In the genomic region with DNA sequence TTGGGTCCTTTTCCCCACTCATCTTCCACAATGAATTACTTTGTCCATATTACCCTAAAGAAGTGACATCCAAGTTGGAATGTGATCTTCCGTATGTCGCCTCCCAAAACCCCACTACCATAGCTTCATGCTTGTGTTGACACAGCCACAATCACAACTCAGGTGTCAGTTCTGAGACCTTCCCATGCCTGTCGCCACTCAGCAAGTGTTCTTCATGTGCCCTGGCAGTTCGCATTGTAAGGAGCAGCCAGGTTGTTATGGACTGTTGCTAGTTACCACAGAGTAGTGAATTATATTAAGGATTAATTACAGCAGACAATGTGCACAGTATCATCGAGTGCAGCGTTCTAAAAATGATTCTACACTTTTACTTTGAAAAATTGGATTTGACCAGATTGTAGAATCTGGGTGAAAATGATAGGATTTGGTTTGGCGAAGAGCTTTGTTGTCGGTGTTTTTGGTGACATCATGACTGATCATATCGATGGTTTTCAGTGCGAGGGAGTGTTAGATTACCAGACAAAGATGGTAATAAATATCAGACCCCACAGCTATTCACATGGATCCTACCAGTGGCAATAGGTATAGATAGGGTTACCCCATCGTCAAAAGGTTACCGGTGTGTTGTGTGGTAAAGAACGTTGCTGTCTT, we compare ENCODE assay signal across 2 cellular contexts.
TF ChIP-seq lines count a peak whose summit lies in the region.

No MANE protein-coding gene starts in this region.

TF ChIP-seq in SK-N-SH, 30 proteins besides CTCF, POLR2A, EP300 and RAD21 (continued from another document):
- TF ChIP-seq, protein P1, sequence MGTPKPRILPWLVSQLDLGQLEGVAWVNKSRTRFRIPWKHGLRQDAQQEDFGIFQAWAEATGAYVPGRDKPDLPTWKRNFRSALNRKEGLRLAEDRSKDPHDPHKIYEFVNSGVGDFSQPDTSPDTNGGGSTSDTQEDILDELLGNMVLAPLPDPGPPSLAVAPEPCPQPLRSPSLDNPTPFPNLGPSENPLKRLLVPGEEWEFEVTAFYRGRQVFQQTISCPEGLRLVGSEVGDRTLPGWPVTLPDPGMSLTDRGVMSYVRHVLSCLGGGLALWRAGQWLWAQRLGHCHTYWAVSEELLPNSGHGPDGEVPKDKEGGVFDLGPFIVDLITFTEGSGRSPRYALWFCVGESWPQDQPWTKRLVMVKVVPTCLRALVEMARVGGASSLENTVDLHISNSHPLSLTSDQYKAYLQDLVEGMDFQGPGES (IDR thresholded peaks at IDR 0.05; ENCODE audit: low read depth, low read length), result no peak
- TF ChIP-seq JUND (IDR thresholded peaks at IDR 0.05) (no peak), RFX5 (IDR thresholded peaks at IDR 0.05; ENCODE audit: low read length) (no peak), TEAD4 (IDR thresholded peaks at IDR 0.05; ENCODE audit: borderline replicate concordance, insufficient read depth) (no peak), NFIC (IDR thresholded peaks at IDR 0.05; ENCODE audit: borderline replicate concordance) (no peak), SMC3 (IDR thresholded peaks at IDR 0.05; ENCODE audit: low read depth, low read length) (no peak), RCOR1 (IDR thresholded peaks at IDR 0.05; ENCODE audit: low read length) (no peak), FOXJ3 (CRISPR knock-in tag; IDR thresholded peaks at IDR 0.05) (no peak), ELF1 (IDR thresholded peaks at IDR 0.05) (no peak)
- TF ChIP-seq, protein P2, sequence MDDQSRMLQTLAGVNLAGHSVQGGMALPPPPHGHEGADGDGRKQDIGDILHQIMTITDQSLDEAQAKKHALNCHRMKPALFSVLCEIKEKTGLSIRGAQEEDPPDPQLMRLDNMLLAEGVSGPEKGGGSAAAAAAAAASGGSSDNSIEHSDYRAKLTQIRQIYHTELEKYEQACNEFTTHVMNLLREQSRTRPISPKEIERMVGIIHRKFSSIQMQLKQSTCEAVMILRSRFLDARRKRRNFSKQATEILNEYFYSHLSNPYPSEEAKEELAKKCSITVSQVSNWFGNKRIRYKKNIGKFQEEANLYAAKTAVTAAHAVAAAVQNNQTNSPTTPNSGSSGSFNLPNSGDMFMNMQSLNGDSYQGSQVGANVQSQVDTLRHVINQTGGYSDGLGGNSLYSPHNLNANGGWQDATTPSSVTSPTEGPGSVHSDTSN (IDR thresholded peaks at IDR 0.05), result no peak
- TF ChIP-seq, protein P3, sequence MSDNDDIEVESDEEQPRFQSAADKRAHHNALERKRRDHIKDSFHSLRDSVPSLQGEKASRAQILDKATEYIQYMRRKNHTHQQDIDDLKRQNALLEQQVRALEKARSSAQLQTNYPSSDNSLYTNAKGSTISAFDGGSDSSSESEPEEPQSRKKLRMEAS (IDR thresholded peaks at IDR 0.05; ENCODE audit: low read depth), result no peak
- TF ChIP-seq, protein P4, sequence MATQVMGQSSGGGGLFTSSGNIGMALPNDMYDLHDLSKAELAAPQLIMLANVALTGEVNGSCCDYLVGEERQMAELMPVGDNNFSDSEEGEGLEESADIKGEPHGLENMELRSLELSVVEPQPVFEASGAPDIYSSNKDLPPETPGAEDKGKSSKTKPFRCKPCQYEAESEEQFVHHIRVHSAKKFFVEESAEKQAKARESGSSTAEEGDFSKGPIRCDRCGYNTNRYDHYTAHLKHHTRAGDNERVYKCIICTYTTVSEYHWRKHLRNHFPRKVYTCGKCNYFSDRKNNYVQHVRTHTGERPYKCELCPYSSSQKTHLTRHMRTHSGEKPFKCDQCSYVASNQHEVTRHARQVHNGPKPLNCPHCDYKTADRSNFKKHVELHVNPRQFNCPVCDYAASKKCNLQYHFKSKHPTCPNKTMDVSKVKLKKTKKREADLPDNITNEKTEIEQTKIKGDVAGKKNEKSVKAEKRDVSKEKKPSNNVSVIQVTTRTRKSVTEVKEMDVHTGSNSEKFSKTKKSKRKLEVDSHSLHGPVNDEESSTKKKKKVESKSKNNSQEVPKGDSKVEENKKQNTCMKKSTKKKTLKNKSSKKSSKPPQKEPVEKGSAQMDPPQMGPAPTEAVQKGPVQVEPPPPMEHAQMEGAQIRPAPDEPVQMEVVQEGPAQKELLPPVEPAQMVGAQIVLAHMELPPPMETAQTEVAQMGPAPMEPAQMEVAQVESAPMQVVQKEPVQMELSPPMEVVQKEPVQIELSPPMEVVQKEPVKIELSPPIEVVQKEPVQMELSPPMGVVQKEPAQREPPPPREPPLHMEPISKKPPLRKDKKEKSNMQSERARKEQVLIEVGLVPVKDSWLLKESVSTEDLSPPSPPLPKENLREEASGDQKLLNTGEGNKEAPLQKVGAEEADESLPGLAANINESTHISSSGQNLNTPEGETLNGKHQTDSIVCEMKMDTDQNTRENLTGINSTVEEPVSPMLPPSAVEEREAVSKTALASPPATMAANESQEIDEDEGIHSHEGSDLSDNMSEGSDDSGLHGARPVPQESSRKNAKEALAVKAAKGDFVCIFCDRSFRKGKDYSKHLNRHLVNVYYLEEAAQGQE (IDR thresholded peaks at IDR 0.05; ENCODE audit: low read depth, low read length), result no peak
- TF ChIP-seq, protein P5, sequence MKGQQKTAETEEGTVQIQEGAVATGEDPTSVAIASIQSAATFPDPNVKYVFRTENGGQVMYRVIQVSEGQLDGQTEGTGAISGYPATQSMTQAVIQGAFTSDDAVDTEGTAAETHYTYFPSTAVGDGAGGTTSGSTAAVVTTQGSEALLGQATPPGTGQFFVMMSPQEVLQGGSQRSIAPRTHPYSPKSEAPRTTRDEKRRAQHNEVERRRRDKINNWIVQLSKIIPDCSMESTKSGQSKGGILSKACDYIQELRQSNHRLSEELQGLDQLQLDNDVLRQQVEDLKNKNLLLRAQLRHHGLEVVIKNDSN (IDR thresholded peaks at IDR 0.05; ENCODE audit: borderline replicate concordance, low read depth), result no peak
- TF ChIP-seq, protein P6, sequence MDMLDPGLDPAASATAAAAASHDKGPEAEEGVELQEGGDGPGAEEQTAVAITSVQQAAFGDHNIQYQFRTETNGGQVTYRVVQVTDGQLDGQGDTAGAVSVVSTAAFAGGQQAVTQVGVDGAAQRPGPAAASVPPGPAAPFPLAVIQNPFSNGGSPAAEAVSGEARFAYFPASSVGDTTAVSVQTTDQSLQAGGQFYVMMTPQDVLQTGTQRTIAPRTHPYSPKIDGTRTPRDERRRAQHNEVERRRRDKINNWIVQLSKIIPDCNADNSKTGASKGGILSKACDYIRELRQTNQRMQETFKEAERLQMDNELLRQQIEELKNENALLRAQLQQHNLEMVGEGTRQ (IDR thresholded peaks at IDR 0.05; ENCODE audit: borderline replicate concordance, low read depth, low read length), result no peak

TF ChIP-seq in SK-N-SH treated with all-trans-retinoic acid at 6 μM for 48 hours, 23 proteins besides CTCF, POLR2A, EP300 and RAD21 (continued from another document):
- TF ChIP-seq, protein P7, sequence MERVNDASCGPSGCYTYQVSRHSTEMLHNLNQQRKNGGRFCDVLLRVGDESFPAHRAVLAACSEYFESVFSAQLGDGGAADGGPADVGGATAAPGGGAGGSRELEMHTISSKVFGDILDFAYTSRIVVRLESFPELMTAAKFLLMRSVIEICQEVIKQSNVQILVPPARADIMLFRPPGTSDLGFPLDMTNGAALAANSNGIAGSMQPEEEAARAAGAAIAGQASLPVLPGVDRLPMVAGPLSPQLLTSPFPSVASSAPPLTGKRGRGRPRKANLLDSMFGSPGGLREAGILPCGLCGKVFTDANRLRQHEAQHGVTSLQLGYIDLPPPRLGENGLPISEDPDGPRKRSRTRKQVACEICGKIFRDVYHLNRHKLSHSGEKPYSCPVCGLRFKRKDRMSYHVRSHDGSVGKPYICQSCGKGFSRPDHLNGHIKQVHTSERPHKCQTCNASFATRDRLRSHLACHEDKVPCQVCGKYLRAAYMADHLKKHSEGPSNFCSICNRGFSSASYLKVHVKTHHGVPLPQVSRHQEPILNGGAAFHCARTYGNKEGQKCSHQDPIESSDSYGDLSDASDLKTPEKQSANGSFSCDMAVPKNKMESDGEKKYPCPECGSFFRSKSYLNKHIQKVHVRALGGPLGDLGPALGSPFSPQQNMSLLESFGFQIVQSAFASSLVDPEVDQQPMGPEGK (CRISPR knock-in tag; IDR thresholded peaks at IDR 0.05; ENCODE audit: borderline replicate concordance), result no peak
- no peak for TF ChIP-seq ZNF8 (CRISPR knock-in tag; IDR thresholded peaks at IDR 0.05)
- TF ChIP-seq ZFP3 (CRISPR knock-in tag; IDR thresholded peaks at IDR 0.05), result no peak
- TF ChIP-seq ARNTL (CRISPR knock-in tag; IDR thresholded peaks at IDR 0.05; ENCODE audit: borderline replicate concordance, low read depth), result no peak
- TF ChIP-seq PPARA (CRISPR knock-in tag; IDR thresholded peaks at IDR 0.05; ENCODE audit: borderline replicate concordance), result no peak
- no peak for TF ChIP-seq ZNF70 (CRISPR knock-in tag; IDR thresholded peaks at IDR 0.05)
- no peak for TF ChIP-seq ZNF565 (CRISPR knock-in tag; conservative IDR thresholded peaks at IDR 0.05; ENCODE audit: low read depth)
- TF ChIP-seq ZC3H10 (CRISPR knock-in tag; IDR thresholded peaks at IDR 0.05), result no peak
- TF ChIP-seq, protein P8, sequence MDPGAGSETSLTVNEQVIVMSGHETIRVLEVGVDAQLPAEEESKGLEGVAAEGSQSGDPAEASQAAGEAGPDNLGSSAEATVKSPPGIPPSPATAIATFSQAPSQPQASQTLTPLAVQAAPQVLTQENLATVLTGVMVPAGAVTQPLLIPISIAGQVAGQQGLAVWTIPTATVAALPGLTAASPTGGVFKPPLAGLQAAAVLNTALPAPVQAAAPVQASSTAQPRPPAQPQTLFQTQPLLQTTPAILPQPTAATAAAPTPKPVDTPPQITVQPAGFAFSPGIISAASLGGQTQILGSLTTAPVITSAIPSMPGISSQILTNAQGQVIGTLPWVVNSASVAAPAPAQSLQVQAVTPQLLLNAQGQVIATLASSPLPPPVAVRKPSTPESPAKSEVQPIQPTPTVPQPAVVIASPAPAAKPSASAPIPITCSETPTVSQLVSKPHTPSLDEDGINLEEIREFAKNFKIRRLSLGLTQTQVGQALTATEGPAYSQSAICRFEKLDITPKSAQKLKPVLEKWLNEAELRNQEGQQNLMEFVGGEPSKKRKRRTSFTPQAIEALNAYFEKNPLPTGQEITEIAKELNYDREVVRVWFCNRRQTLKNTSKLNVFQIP (CRISPR knock-in tag; IDR thresholded peaks at IDR 0.05; ENCODE audit: borderline replicate concordance, low read depth), result no peak
- TF ChIP-seq, protein P9, sequence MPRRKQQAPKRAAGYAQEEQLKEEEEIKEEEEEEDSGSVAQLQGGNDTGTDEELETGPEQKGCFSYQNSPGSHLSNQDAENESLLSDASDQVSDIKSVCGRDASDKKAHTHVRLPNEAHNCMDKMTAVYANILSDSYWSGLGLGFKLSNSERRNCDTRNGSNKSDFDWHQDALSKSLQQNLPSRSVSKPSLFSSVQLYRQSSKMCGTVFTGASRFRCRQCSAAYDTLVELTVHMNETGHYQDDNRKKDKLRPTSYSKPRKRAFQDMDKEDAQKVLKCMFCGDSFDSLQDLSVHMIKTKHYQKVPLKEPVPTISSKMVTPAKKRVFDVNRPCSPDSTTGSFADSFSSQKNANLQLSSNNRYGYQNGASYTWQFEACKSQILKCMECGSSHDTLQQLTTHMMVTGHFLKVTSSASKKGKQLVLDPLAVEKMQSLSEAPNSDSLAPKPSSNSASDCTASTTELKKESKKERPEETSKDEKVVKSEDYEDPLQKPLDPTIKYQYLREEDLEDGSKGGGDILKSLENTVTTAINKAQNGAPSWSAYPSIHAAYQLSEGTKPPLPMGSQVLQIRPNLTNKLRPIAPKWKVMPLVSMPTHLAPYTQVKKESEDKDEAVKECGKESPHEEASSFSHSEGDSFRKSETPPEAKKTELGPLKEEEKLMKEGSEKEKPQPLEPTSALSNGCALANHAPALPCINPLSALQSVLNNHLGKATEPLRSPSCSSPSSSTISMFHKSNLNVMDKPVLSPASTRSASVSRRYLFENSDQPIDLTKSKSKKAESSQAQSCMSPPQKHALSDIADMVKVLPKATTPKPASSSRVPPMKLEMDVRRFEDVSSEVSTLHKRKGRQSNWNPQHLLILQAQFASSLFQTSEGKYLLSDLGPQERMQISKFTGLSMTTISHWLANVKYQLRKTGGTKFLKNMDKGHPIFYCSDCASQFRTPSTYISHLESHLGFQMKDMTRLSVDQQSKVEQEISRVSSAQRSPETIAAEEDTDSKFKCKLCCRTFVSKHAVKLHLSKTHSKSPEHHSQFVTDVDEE (CRISPR knock-in tag; IDR thresholded peaks at IDR 0.05), result no peak
- no peak for TF ChIP-seq BACH2 (CRISPR knock-in tag; IDR thresholded peaks at IDR 0.05; ENCODE audit: borderline replicate concordance)
